In the genomic region with DNA sequence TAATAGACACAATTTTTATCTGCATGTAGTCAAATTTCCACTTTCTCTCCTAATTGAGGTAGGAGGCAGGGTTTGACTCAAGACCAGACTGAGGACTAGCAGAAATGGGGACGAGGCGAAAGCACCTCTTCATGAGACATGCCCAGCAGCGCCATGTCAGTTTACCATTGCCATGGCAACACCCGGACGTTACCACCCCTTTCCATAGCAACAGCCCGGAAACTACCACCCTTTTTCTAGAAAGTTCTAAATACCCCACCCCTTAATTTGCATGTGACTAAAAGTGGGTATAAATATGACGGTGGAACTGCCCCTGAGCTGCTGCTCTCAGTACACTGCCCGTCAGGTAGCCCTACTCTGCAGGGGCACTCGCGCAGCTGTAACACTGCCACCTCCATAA, we compare ENCODE assay signal across 30 cellular contexts. TPM values are rescaled to one million over a fixed set of nuclear protein-coding genes. Genes with fewer than 3 reads are reported as not detected.
A peak's percentile ranks its signal among the peaks of the same experiment; 100 is the strongest.
DNase-seq lines count a peak whose midpoint lies in the region; ATAC-seq and TF ChIP-seq lines count a peak whose summit lies in the region.
"Had no signal": no experiment of that assay in that cellular context is flagged by ENCODE, and none has a peak within 500 bp of the region (broad histone marks: within the 10 kb centered on the region; RNA-seq: fewer than 3 reads in every experiment).

No MANE protein-coding gene starts in this region.

- H3K27me3 ChIP-seq in Karpas-422 (ENCODE audit: low read length) (no peaks in the 10 kb centered on the region), aorta (ENCODE audit: control insufficient read depth in 1 of 2, insufficient read depth in 2 of 2, low read length in 1 of 2) (no peaks in the 10 kb centered on the region)
- H3K27me3 ChIP-seq: thyroid gland had no signal

- H3K79me2 ChIP-seq in Karpas-422 (ENCODE audit: low read length) = peaks cover 4% of the 10 kb centered on the region; the same call in 1 of the 2 replicates

- H3K4me3 ChIP-seq in Karpas-422 (ENCODE audit: low read length) (no peak overlapping the region), aorta (ENCODE audit: low read length in 2 of 2) (no peak overlapping the region)
- H3K4me3 ChIP-seq: adrenal gland, dorsolateral prefrontal cortex, mucosa of descending colon, thyroid gland had no signal

- H3K36me3 Mint-ChIP-seq in glutamatergic neuron (ENCODE audit: unreplicated experiment) = no peaks in the 10 kb centered on the region
- H3K36me3 Mint-ChIP-seq: brain; natural killer cell treated with Interleukin-12 subunit alpha and Interleukin-12 subunit beta and Interleukin-15 and Interleukin-18, amount 100 ng/mL, for 72 hours; T-cell had no signal

- H4K20me1 ChIP-seq in Karpas-422 (ENCODE audit: insufficient read depth, low read depth, low read length) = no peaks in the 10 kb centered on the region

- H3K9me2 ChIP-seq in Karpas-422 (replicated peaks; ENCODE audit: insufficient read depth, low read length) = no peaks in the 10 kb centered on the region

- no peaks in the 10 kb centered on the region for H3K36me3 ChIP-seq in Karpas-422 (ENCODE audit: insufficient read depth, low read length)
- H3K36me3 ChIP-seq in aorta (ENCODE audit: control insufficient read depth in 1 of 2, insufficient read depth in 2 of 2, low read length in 1 of 2) = no peaks in the 10 kb centered on the region
- H3K36me3 ChIP-seq: adrenal gland, thyroid gland had no signal

- H3K27ac ChIP-seq in Karpas-422 (ENCODE audit: low read length) (no peak overlapping the region), aorta (ENCODE audit: low read depth in 1 of 2, low read length in 2 of 2) (no peak overlapping the region)
- H3K27ac ChIP-seq: adrenal gland, dorsolateral prefrontal cortex, thyroid gland had no signal

- peak; percentile 55 for DNase-seq in activated effector memory CD4-positive, alpha-beta T cell treated with anti-CD3 and anti-CD28 coated beads, Interleukin-2, amount 50 U/mL, for 16 hours
- no peak for DNase-seq in activated effector memory CD4-positive, alpha-beta T cell treated with Interleukin-2 at 50 U/mL for 16 hours
- peak; percentile 65 for DNase-seq in Karpas-422
- peak; percentile 2 for DNase-seq in glutamatergic neuron
- DNase-seq in aorta = peak; percentile 4 to 20
- no peak for DNase-seq in RKO (ENCODE audit: low spot score)
- DNase-seq: ACHN; activated CD4-positive, alpha-beta T cell treated with anti-CD3 and anti-CD28 coated beads, Interleukin-2, amount 50 U/mL, for 4 hours; mucosa of descending colon; NCI-H1105; NCI-H2029; NCI-H345; NCI-H82; RPMI8226; stimulated activated naive CD8-positive, alpha-beta T cell treated with anti-CD3 and anti-CD28 coated beads, Interleukin-15, amount 100 ng/mL, for 72 hours; T-cell; thyroid gland had no signal

- H3K9me3 ChIP-seq in Karpas-422 (ENCODE audit: low read length) (no peaks in the 10 kb centered on the region), aorta (ENCODE audit: control insufficient read depth, low read length) (no peaks in the 10 kb centered on the region)
- H3K9me3 ChIP-seq: adrenal gland, mucosa of descending colon, thyroid gland had no signal

- intact Hi-C loops in aorta (cut with DNase I) = no loop called here

- no peak overlapping the region for H3K27ac Mint-ChIP-seq in glutamatergic neuron (ENCODE audit: unreplicated experiment)
- H3K27ac Mint-ChIP-seq: brain; stimulated activated naive CD8-positive, alpha-beta T cell treated with anti-CD3 and anti-CD28 coated beads, Interleukin-15, amount 100 ng/mL, for 72 hours; T-cell had no signal

- H3K4me2 ChIP-seq in Karpas-422 (ENCODE audit: low read depth, low read length, poor library complexity, severe bottlenecking) = no peak overlapping the region

- no peak overlapping the region for H3K9ac ChIP-seq in Karpas-422 (ENCODE audit: low read length)

- no peaks in the 10 kb centered on the region for H3K9me3 Mint-ChIP-seq in glutamatergic neuron (ENCODE audit: unreplicated experiment)
- H3K9me3 Mint-ChIP-seq: natural killer cell treated with Interleukin-12 subunit alpha and Interleukin-12 subunit beta and Interleukin-15 and Interleukin-18, amount 100 ng/mL, for 72 hours; stimulated activated naive CD8-positive, alpha-beta T cell treated with anti-CD3 and anti-CD28 coated beads, Interleukin-15, amount 100 ng/mL, for 72 hours; T-cell had no signal

- no peak for TF ChIP-seq CTCF in glutamatergic neuron (IDR thresholded peaks at IDR 0.05; ENCODE audit: partially characterized antibody, unreplicated experiment)

- H2AFZ ChIP-seq in Karpas-422 (ENCODE audit: low read length) = no peak overlapping the region

- H3K27me3 Mint-ChIP-seq in glutamatergic neuron (ENCODE audit: unreplicated experiment) = no peaks in the 10 kb centered on the region
- H3K27me3 Mint-ChIP-seq: natural killer cell treated with Interleukin-12 subunit alpha and Interleukin-12 subunit beta and Interleukin-15 and Interleukin-18, amount 100 ng/mL, for 72 hours; stimulated activated naive CD8-positive, alpha-beta T cell treated with anti-CD3 and anti-CD28 coated beads, Interleukin-15, amount 100 ng/mL, for 72 hours; T-cell had no signal

- WGBS in aorta, 2 donors = 67 to 76% methylated on average over 10 of the region's 10 CpGs

- no peak overlapping the region for H3K4me3 Mint-ChIP-seq in glutamatergic neuron (ENCODE audit: unreplicated experiment)
- H3K4me3 Mint-ChIP-seq: brain; natural killer cell treated with Interleukin-12 subunit alpha and Interleukin-12 subunit beta and Interleukin-15 and Interleukin-18, amount 100 ng/mL, for 72 hours; stimulated activated naive CD8-positive, alpha-beta T cell treated with anti-CD3 and anti-CD28 coated beads, Interleukin-15, amount 100 ng/mL, for 72 hours; T-cell had no signal

- no peak for ATAC-seq in aorta (ENCODE audit: low FRiP score)
- no peak for ATAC-seq in GM18861 (IDR thresholded peaks at IDR 0.05; ENCODE audit: unreplicated experiment)
- ATAC-seq in HG02588 (IDR thresholded peaks at IDR 0.05; ENCODE audit: unreplicated experiment) = no peak
- ATAC-seq: mucosa of descending colon; natural killer cell treated with Interleukin-12 subunit alpha and Interleukin-12 subunit beta and Interleukin-15 and Interleukin-18, amount 100 ng/mL, for 72 hours; stimulated activated naive CD8-positive, alpha-beta T cell treated with anti-CD3 and anti-CD28 coated beads, Interleukin-15, amount 100 ng/mL, for 72 hours; T-cell had no signal

- peaks cover 64% of the 10 kb centered on the region for H3K4me1 ChIP-seq in Karpas-422 (ENCODE audit: low read length)
- H3K4me1 ChIP-seq in aorta (ENCODE audit: control insufficient read depth in 1 of 2, insufficient read depth in 2 of 2, low read length in 2 of 2) = no peaks in the 10 kb centered on the region
- H3K4me1 ChIP-seq: adrenal gland, thyroid gland had no signal

- H3K4me1 Mint-ChIP-seq in glutamatergic neuron (ENCODE audit: low read depth, unreplicated experiment) = no peaks in the 10 kb centered on the region

RNA-seq across cellular contexts. Expression of gene RAC2, which starts 5.9 kb away (rescaled TPM):
- 251 and 294 TPM in 2 replicates for total RNA-seq in Karpas-422 (2014; rRNA removed; shearing (Covaris generic); ENCODE audit: low replicate concordance)
- total RNA-seq in glutamatergic neuron (ENCODE audit: unreplicated experiment) (not detected), aorta (10 to 100 TPM; 16.8 to 19.8 TPM)
- polyA plus RNA-seq in aorta = 10 to 100 TPM in 1 of 2 donors, 1 to 10 TPM in 1; 3.6 to 14.5 TPM
- total RNA-seq: G401, SK-MEL-5 had no signal

RNA-seq across cellular contexts. Expression of gene CYTH4, which starts 32.4 kb away (rescaled TPM):
- 11.1 and 12.6 TPM in 2 replicates for total RNA-seq in Karpas-422 (2014; rRNA removed; shearing (Covaris generic); ENCODE audit: low replicate concordance)
- total RNA-seq in glutamatergic neuron (ENCODE audit: unreplicated experiment) (not detected), aorta (10 to 100 TPM; 28.2 to 68.7 TPM)
- polyA plus RNA-seq in aorta = 10 to 100 TPM in 1 of 2 donors, 1 to 10 TPM in 1; 4.5 to 15.9 TPM
- total RNA-seq: G401, MCF 10A had no signal
- polyA plus RNA-seq: BJ had no signal

RNA-seq across cellular contexts. Expression of gene SSTR3, which starts 37.7 kb away (rescaled TPM):
- not detected in 2 replicates for total RNA-seq in Karpas-422 (2014; rRNA removed; shearing (Covaris generic); ENCODE audit: low replicate concordance)
- total RNA-seq in glutamatergic neuron (ENCODE audit: unreplicated experiment) = not detected
- total RNA-seq in aorta = not detected
- not detected for polyA plus RNA-seq in aorta
- total RNA-seq: G401, glomerular endothelial cell, lower leg skin, MCF 10A, SK-MEL-5 had no signal
- polyA plus RNA-seq: BJ, keratinocyte had no signal

Comparison
In these comparisons a context has a peak if more than half of its experiments do, and no peak if none do; other contexts are left out.
1. DNase-seq: peak in activated effector memory CD4-positive, alpha-beta T cell treated with anti-CD3 and anti-CD28 coated beads, Interleukin-2, amount 50 U/mL, for 16 hours (single experiment), Karpas-422 (single experiment), glutamatergic neuron (single experiment) and aorta (2 of 2); none in activated effector memory CD4-positive, alpha-beta T cell treated with Interleukin-2 at 50 U/mL for 16 hours (single experiment) and RKO (single experiment).
2. RNA of gene RAC2, which starts 5.9 kb away (total RNA-seq): 251 to 294 TPM in Karpas-422; 16.8 to 19.8 TPM in aorta and not detected in glutamatergic neuron (single experiment); every median in the first group is over 10 times any median in the second.
3. RNA of gene CYTH4, which starts 32.4 kb away (total RNA-seq): 28.2 to 68.7 TPM in aorta and 11.1 to 12.6 TPM in Karpas-422; not detected in glutamatergic neuron (single experiment); every median in the first group is over 10 times any median in the second.